Comparison of ENCODE assay signal across 30 cellular contexts in the genomic region with DNA sequence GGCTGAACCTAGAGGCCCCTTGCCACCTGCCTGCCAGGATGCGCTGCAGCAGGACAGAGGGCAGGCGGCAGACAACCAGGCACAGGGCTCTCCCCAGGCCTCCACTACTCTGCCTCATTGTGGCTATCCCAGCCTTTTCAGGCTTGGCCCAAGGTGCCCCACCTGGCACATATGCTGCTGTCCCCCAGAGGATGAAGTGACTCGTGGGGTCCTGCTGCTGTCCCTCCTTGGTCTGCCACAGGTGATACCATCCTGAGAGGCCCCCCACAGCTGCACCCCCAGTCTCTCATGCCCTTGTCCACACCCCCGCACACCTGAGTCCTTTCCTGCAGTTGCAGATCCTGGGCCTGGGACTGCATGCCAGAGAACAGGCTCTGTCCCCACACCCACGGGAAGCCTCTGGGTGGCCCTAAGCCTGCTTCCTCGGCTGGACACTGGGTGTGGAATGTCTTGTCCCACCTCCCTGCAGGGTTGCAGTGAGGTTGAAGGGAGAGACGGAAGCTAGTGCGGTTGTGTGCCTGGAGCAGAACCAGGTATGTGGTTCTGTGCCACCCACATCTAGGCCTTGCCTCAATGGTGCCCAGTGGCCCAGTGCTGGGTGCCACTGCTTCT. TPM values are rescaled to one million over a fixed set of nuclear protein-coding genes. Genes with fewer than 3 reads are reported as not detected.
DNase-seq lines count a peak whose midpoint lies in the region; ATAC-seq, FAIRE-seq and TF ChIP-seq lines count a peak whose summit lies in the region.
"Had no signal": no experiment of that assay in that cellular context is flagged by ENCODE, and none has a peak within 500 bp of the region (broad histone marks: within the 10 kb centered on the region; RNA-seq: fewer than 3 reads in every experiment).

No MANE protein-coding gene starts in this region.

- no peak overlapping the region for H3K4ac ChIP-seq in H1 (replicated peaks; ENCODE audit: insufficient read length, low read depth, low read length)

- no peaks in the 10 kb centered on the region for H3K36me3 Mint-ChIP-seq in CD14-positive monocyte
- H3K36me3 Mint-ChIP-seq in naive thymus-derived CD4-positive, alpha-beta T cell: no peaks in the 10 kb centered on the region
- H3K36me3 Mint-ChIP-seq: activated naive CD4-positive, alpha-beta T cell treated with anti-CD3 and anti-CD28 coated beads, Interleukin-2, amount 50 U/mL, for 72 hours; CD8-positive, alpha-beta T cell; natural killer cell had no signal

- no peaks in the 10 kb centered on the region for H3K4me1 Mint-ChIP-seq in CD14-positive monocyte
- no peaks in the 10 kb centered on the region for H3K4me1 Mint-ChIP-seq in naive thymus-derived CD4-positive, alpha-beta T cell
- H3K4me1 Mint-ChIP-seq: natural killer cell had no signal

- peaks cover 0 to 3% (median 0%) of the 10 kb centered on the region in 7 donors for H3K9me3 Mint-ChIP-seq in CD14-positive monocyte
- no peaks in the 10 kb centered on the region for H3K9me3 Mint-ChIP-seq in naive thymus-derived CD4-positive, alpha-beta T cell
- H3K9me3 Mint-ChIP-seq: activated naive CD4-positive, alpha-beta T cell treated with anti-CD3 and anti-CD28 coated beads, Interleukin-2, amount 50 U/mL, for 72 hours; activated T-helper 1 cell treated with anti-CD3 and anti-CD28 coated beads, Interleukin-12 subunit alpha, Interleukin-12 subunit beta, Interleukin-2, Interleukin-4 antibody, amounts not matched to agents 30 ng/mL and 10 ng/mL and 1 ng/mL, durations not matched to agents 14 hours and 24 hours and 36 hours; CD8-positive, alpha-beta T cell; natural killer cell; T-helper 2 cell treated with Interferon-gamma antibody and Interleukin-4, amounts not matched to agents 5 μg/mL and 100 μg/mL, for 36 hours had no signal

- H3K27ac ChIP-seq in H1 (ENCODE audit: low read depth, low read length) (no peak overlapping the region), spleen (no peak overlapping the region)
- no peak overlapping the region for H3K27ac ChIP-seq in naive thymus-derived CD4-positive, alpha-beta T cell (ENCODE audit: low read depth, low read length)
- H3K27ac ChIP-seq: esophagus squamous epithelium, ovary, uterus had no signal

- H3K9me3 ChIP-seq in H1 (ENCODE audit: insufficient read depth in 2 of 2, low read depth in 1 of 2, low read length in 1 of 2) (no peaks in the 10 kb centered on the region), spleen (no peaks in the 10 kb centered on the region)
- H3K9me3 ChIP-seq in naive thymus-derived CD4-positive, alpha-beta T cell (ENCODE audit: control insufficient read depth in 2 of 3, low read length in 3 of 3): no peaks in the 10 kb centered on the region
- H3K9me3 ChIP-seq: esophagus squamous epithelium, ovary, uterus had no signal

- no peaks in the 10 kb centered on the region for H3K79me2 ChIP-seq in H1 (ENCODE audit: control insufficient read depth in 1 of 2, insufficient read depth in 2 of 2, low read length in 2 of 2)

- no peak for FAIRE-seq in H1 (lab: Jason Lieb, UNC)
- FAIRE-seq: A204.1, astrocyte, endometrium, GM12878 had no signal

- no peak overlapping the region for H3K4me3 Mint-ChIP-seq in CD14-positive monocyte
- no peak overlapping the region for H3K4me3 Mint-ChIP-seq in naive thymus-derived CD4-positive, alpha-beta T cell
- H3K4me3 Mint-ChIP-seq: activated T-helper 1 cell treated with anti-CD3 and anti-CD28 coated beads, Interleukin-12 subunit alpha, Interleukin-12 subunit beta, Interleukin-2, Interleukin-4 antibody, amounts not matched to agents 30 ng/mL and 10 ng/mL and 1 ng/mL, durations not matched to agents 14 hours and 24 hours and 36 hours; CD8-positive, alpha-beta T cell; natural killer cell; T-helper 2 cell treated with Interferon-gamma antibody and Interleukin-4, amounts not matched to agents 5 μg/mL and 100 μg/mL, for 36 hours had no signal

- no peak overlapping the region for H3K4me3 ChIP-seq in H1 (ENCODE audit: extremely low read depth in 1 of 4, insufficient read depth in 2 of 4, low read depth in 3 of 4, low read length in 4 of 4)
- H3K4me3 ChIP-seq in spleen: no peak overlapping the region
- H3K4me3 ChIP-seq in naive thymus-derived CD4-positive, alpha-beta T cell (ENCODE audit: low read length): no peak overlapping the region
- H3K4me3 ChIP-seq: esophagus squamous epithelium, GM12878, ovary, uterus had no signal

- H2AK5ac ChIP-seq in H1 (ENCODE audit: low read depth, low read length): no peak overlapping the region

- no peak overlapping the region for H3K4me2 ChIP-seq in H1 (ENCODE audit: insufficient read depth in 1 of 2, low read depth in 2 of 2, low read length in 2 of 2)

- H3K14ac ChIP-seq in H1 (ENCODE audit: insufficient read length): no peak overlapping the region

- no peaks in the 10 kb centered on the region for H3K36me3 ChIP-seq in H1 (ENCODE audit: control insufficient read depth in 2 of 4, insufficient read depth in 4 of 4, low read length in 3 of 4)
- H3K36me3 ChIP-seq in spleen: no peaks in the 10 kb centered on the region
- no peaks in the 10 kb centered on the region for H3K36me3 ChIP-seq in naive thymus-derived CD4-positive, alpha-beta T cell (ENCODE audit: control insufficient read depth in 2 of 3, insufficient read depth in 3 of 3, low read length in 3 of 3)
- H3K36me3 ChIP-seq: esophagus squamous epithelium, ovary, uterus had no signal

- no peak overlapping the region for H2BK20ac ChIP-seq in H1 (ENCODE audit: low read length)

- no peaks in the 10 kb centered on the region for H3K27me3 ChIP-seq in H1 (replicated peaks in 1 of 4; ENCODE audit: control insufficient read depth in 3 of 4, extremely low read depth in 1 of 4, insufficient read depth in 3 of 4, low read length in 3 of 4)
- H3K27me3 ChIP-seq in spleen (replicated peaks in 1 of 7): no peaks in the 10 kb centered on the region
- no peaks in the 10 kb centered on the region for H3K27me3 ChIP-seq in naive thymus-derived CD4-positive, alpha-beta T cell (ENCODE audit: control insufficient read depth in 2 of 2, insufficient read depth in 2 of 2, low read length in 2 of 2)
- H3K27me3 ChIP-seq: ovary, uterus had no signal

- ATAC-seq in naive thymus-derived CD4-positive, alpha-beta T cell: no peak
- ATAC-seq: CD8-positive, alpha-beta T cell; GM12878 had no signal

- H3K27me3 Mint-ChIP-seq in CD14-positive monocyte (ENCODE audit: low read depth in 3 of 3): peaks cover 0 to 4% (median 2%) of the 10 kb centered on the region in 3 donors
- peaks cover 0 to 3% (median 0%) of the 10 kb centered on the region in 5 donors for H3K27me3 Mint-ChIP-seq in naive thymus-derived CD4-positive, alpha-beta T cell

- CTCF ChIA-PET in H1 (lab: Charles Lee; ENCODE audit: partially characterized antibody): interaction anchor here (0.6 to 3.9 kb wide), 8 partner anchors 9 to 170 kb away, joined by 3 to 18 read pairs (median 6); no protein-coding TSS in a partner anchor
- CTCF ChIA-PET in naive thymus-derived CD4-positive, alpha-beta T cell (lab: Charles Lee): no interaction called here

- H4K8ac ChIP-seq in H1 (ENCODE audit: extremely low read depth, insufficient read depth, low read length): peak overlapping the region; percentile 43

- H2AFZ ChIP-seq in H1 (ENCODE audit: low read length): no peak overlapping the region

- no peak overlapping the region for H4K91ac ChIP-seq in H1 (replicated peaks; ENCODE audit: insufficient read length, low read length)

- no peak for TF ChIP-seq POLR2A in H1 (IDR thresholded peaks at IDR 0.05; ENCODE audit: control extremely low read depth in 1 of 2, low read depth in 2 of 2, low read length in 2 of 2)
- TF ChIP-seq POLR2A in spleen (IDR thresholded peaks at IDR 0.05): no peak

- no peak for TF ChIP-seq EP300 in H1 (IDR thresholded peaks at IDR 0.05; ENCODE audit: borderline replicate concordance in 1 of 2, low read depth in 2 of 2, low read length in 2 of 2)

- no peak overlapping the region for H2BK15ac ChIP-seq in H1 (ENCODE audit: low read length)

- H2BK12ac ChIP-seq in H1 (ENCODE audit: low read depth, low read length): no peak overlapping the region

- no peak overlapping the region for H2BK5ac ChIP-seq in H1 (ENCODE audit: low read depth, low read length)

- no peak overlapping the region for H4K5ac ChIP-seq in H1 (ENCODE audit: insufficient read length, low read depth, low read length)

- no peak overlapping the region for H3K9ac ChIP-seq in H1 (replicated peaks in 1 of 4; ENCODE audit: extremely low read depth in 1 of 4, low read depth in 3 of 4, low read length in 3 of 4)

- H3K56ac ChIP-seq in H1 (replicated peaks; ENCODE audit: insufficient read length, low read depth, low read length): no peak overlapping the region

- H2BK120ac ChIP-seq in H1 (replicated peaks; ENCODE audit: low read depth, low read length): no peak overlapping the region

- no peak overlapping the region for H3K23ac ChIP-seq in H1 (ENCODE audit: insufficient read length)

- POLR2A ChIA-PET in H1 (lab: Charles Lee; ENCODE audit: partially characterized antibody): interaction anchor here (1.8 kb wide), 1 partner anchor 49 kb away, joined by 3 read pairs; no protein-coding TSS in a partner anchor
- POLR2A ChIA-PET in naive thymus-derived CD4-positive, alpha-beta T cell (lab: Charles Lee): interaction anchor here (0.7 kb wide), 1 partner anchor 363 kb away, joined by 3 read pairs; no protein-coding TSS in a partner anchor

- 90% methylated on average over 8 of the region's 8 CpGs; no CpG with 5 or more reads in 1 of the 2 experiments for WGBS in H1 (ENCODE audit: extremely low coverage in 1 of 2, insufficient coverage in 1 of 2, insufficient read length in 1 of 2, insufficient replicate concordance in 2 of 2, low coverage in 1 of 2, low lambda C conversion rate in 2 of 2, missing lambda C conversion rate in 1 of 2), 2 experiments
- WGBS in spleen, 5 donors: 77 to 91% (median 90%) methylated on average over 6 to 8 of the region's 8 CpGs

- H3K4me1 ChIP-seq in H1 (replicated peaks in 1 of 4; ENCODE audit: control insufficient read depth in 3 of 4, insufficient read depth in 4 of 4, low read length in 3 of 4) (peaks cover 0 to 5% (median 0%) of the 10 kb centered on the region in 4 experiments; a peak in 1 of 7 replicates), spleen (no peaks in the 10 kb centered on the region)
- H3K4me1 ChIP-seq in naive thymus-derived CD4-positive, alpha-beta T cell (ENCODE audit: control insufficient read depth in 2 of 2, insufficient read depth in 2 of 2, low read length in 2 of 2): no peaks in the 10 kb centered on the region
- H3K4me1 ChIP-seq: esophagus squamous epithelium, uterus had no signal

- H3K23me2 ChIP-seq in H1 (ENCODE audit: low read depth, low read length): no peaks in the 10 kb centered on the region

- H3K18ac ChIP-seq in H1 (ENCODE audit: extremely low read depth, low read length): no peak overlapping the region; the same call in 1 of the 2 replicates

- H3K79me1 ChIP-seq in H1 (ENCODE audit: low read depth, low read length): no peaks in the 10 kb centered on the region

- DNase-seq in activated effector memory CD4-positive, alpha-beta T cell treated with anti-CD3 and anti-CD28 coated beads, Interleukin-2, amount 50 U/mL, for 16 hours: peak; percentile 62
- no peak for DNase-seq in activated effector memory CD4-positive, alpha-beta T cell treated with Interleukin-2 at 50 U/mL for 16 hours
- peak; percentile 40 for DNase-seq in CD14-positive monocyte (ENCODE audit: low spot score)
- no peak for DNase-seq in H1 (ENCODE audit: low read depth in 1 of 2, low spot score in 2 of 2)
- peak; percentile 54 for DNase-seq in spleen
- no peak for DNase-seq in naive thymus-derived CD4-positive, alpha-beta T cell
- no peak for DNase-seq in central memory CD4-positive, alpha-beta T cell
- DNase-seq in NCI-H2227 (lab: John Stamatoyannopoulos, UW; ENCODE audit: unreplicated experiment): no peak
- DNase-seq: activated CD4-positive, alpha-beta T cell treated with anti-CD3 and anti-CD28 coated beads for 48 hours; CD8-positive, alpha-beta T cell; dermis blood vessel endothelial cell; esophagus squamous epithelium; foreskin melanocyte; Karpas-422; midbrain; natural killer cell; NCI-H1436 treated with DMSO at 0.1 percent for 48 hours; SHP77; stimulated activated CD4-positive, alpha-beta T cell treated with anti-CD3 and anti-CD28 coated beads, Interleukin-12 subunit alpha, Interleukin-12 subunit beta, amount 100 ng/mL, for 4 hours; stimulated activated CD4-positive, alpha-beta T cell treated with anti-CD3 and anti-CD28 coated beads, Interleukin-4, amount 100 ng/mL, for 24 hours; stimulated activated naive CD4-positive, alpha-beta T cell; uterus had no signal

- intact Hi-C loops in CD14-positive monocyte (cut with micrococcal nuclease) (no loop called here), spleen (cut with DNase I; ENCODE audit: low total_unique reads) (no loop called here)
- intact Hi-C loops in naive thymus-derived CD4-positive, alpha-beta T cell (cut with micrococcal nuclease): no loop called here

- no peak overlapping the region for H3K27ac Mint-ChIP-seq in CD14-positive monocyte
- no peak overlapping the region for H3K27ac Mint-ChIP-seq in naive thymus-derived CD4-positive, alpha-beta T cell
- H3K27ac Mint-ChIP-seq: activated naive CD4-positive, alpha-beta T cell treated with anti-CD3 and anti-CD28 coated beads, Interleukin-2, amount 50 U/mL, for 72 hours; activated T-helper 1 cell treated with anti-CD3 and anti-CD28 coated beads, Interleukin-12 subunit alpha, Interleukin-12 subunit beta, Interleukin-2, Interleukin-4 antibody, amounts not matched to agents 30 ng/mL and 10 ng/mL and 1 ng/mL, durations not matched to agents 14 hours and 24 hours and 36 hours; CD8-positive, alpha-beta T cell; natural killer cell; T-helper 2 cell treated with Interferon-gamma antibody and Interleukin-4, amounts not matched to agents 5 μg/mL and 100 μg/mL, for 36 hours had no signal

- TF ChIP-seq CTCF in CD14-positive monocyte (IDR thresholded peaks at IDR 0.05) (no peak), H1 (IDR thresholded peaks at IDR 0.05; ENCODE audit: control extremely low read depth in 1 of 3, insufficient read depth in 1 of 3, low read depth in 1 of 3, low read length in 3 of 3) (no peak), spleen (IDR thresholded peaks at IDR 0.05 in 8 of 11, conservative IDR thresholded peaks at IDR 0.05 in 3 of 11) (no peak)

- no peak for TF ChIP-seq RAD21 in H1 (IDR thresholded peaks at IDR 0.05 in 1 of 2, conservative IDR thresholded peaks at IDR 0.05 in 1 of 2; ENCODE audit: low read depth in 2 of 2, low read length in 2 of 2)

- peaks cover 0 to 4% of the 10 kb centered on the region in 2 experiments for H4K20me1 ChIP-seq in H1 (replicated peaks in 1 of 2; ENCODE audit: control insufficient read depth in 1 of 2, insufficient read depth in 2 of 2, low read length in 2 of 2)

RNA-seq across cellular contexts. Expression of a gene that starts 55.3 kb away (rescaled TPM):
- polyA plus RNA-seq in CD14-positive monocyte (1 to 10 TPM in 1 of 2 donors, under 1 TPM in 1; 0.68 to 1.8 TPM), H1 (2011; rRNA removed) (25.6 and 30.7 TPM in 2 replicates), spleen (1 to 10 TPM; 1.9 to 3.1 (median 2.1) TPM)
- 13.3 and 13.4 TPM in 2 replicates for total RNA-seq in H1 (2021; fragmentation: NEBNext Ultra II Directional; extraction: Animal tissue kit (Norgen Biotek cat#: 25700))
- 32.7 TPM for polyA plus RNA-seq in H1 (2011; cell fraction: cytosol; rRNA removed)
- 53.0 TPM for polyA plus RNA-seq in H1 (2011; cell fraction: nucleus; rRNA removed)
- polyA plus RNA-seq in H1 (2012, experiment 1 of 2): 9.2 to 19.0 TPM (median 16.3 TPM) in 4 replicates
- polyA plus RNA-seq in H1 (2012, experiment 2 of 2): 12.0 TPM
- polyA plus RNA-seq in H1 (2013, experiment 1 of 2): 8.6 TPM
- 7.8 TPM for polyA plus RNA-seq in H1 (2013, experiment 2 of 2)
- polyA minus RNA-seq in H1 (2011; rRNA and poly(A)+ RNA removed): 27.7 and 30.0 TPM in 2 replicates
- 26.3 TPM for polyA minus RNA-seq in H1 (2011; cell fraction: cytosol; rRNA and poly(A)+ RNA removed)
- polyA minus RNA-seq in H1 (2011; cell fraction: nucleus; rRNA and poly(A)+ RNA removed): 26.0 TPM
- total RNA-seq in spleen: 1 to 10 TPM; 2.5 to 7.1 (median 3.6) TPM
- 1 to 10 TPM in 2 of 5 experiments, under 1 TPM in 3; 0.22 to 3.3 (median 0.42) TPM for total RNA-seq in naive thymus-derived CD4-positive, alpha-beta T cell
- under 1 TPM in 1 of 2 donors, not detected in 1; 0.05 TPM for polyA plus RNA-seq in naive thymus-derived CD4-positive, alpha-beta T cell

Comparison
In these comparisons a context has a peak if more than half of its experiments do, and no peak if none do; other contexts are left out.
1. DNase-seq: peak in activated effector memory CD4-positive, alpha-beta T cell treated with anti-CD3 and anti-CD28 coated beads, Interleukin-2, amount 50 U/mL, for 16 hours (single experiment), CD14-positive monocyte (single experiment) and spleen (single experiment); none in activated effector memory CD4-positive, alpha-beta T cell treated with Interleukin-2 at 50 U/mL for 16 hours (single experiment), H1 (0 of 2), naive thymus-derived CD4-positive, alpha-beta T cell (0 of 9), central memory CD4-positive, alpha-beta T cell (single experiment) and NCI-H2227 (single experiment).